Comparison of ENCODE assay signal across 29 cellular contexts in the genomic region with DNA sequence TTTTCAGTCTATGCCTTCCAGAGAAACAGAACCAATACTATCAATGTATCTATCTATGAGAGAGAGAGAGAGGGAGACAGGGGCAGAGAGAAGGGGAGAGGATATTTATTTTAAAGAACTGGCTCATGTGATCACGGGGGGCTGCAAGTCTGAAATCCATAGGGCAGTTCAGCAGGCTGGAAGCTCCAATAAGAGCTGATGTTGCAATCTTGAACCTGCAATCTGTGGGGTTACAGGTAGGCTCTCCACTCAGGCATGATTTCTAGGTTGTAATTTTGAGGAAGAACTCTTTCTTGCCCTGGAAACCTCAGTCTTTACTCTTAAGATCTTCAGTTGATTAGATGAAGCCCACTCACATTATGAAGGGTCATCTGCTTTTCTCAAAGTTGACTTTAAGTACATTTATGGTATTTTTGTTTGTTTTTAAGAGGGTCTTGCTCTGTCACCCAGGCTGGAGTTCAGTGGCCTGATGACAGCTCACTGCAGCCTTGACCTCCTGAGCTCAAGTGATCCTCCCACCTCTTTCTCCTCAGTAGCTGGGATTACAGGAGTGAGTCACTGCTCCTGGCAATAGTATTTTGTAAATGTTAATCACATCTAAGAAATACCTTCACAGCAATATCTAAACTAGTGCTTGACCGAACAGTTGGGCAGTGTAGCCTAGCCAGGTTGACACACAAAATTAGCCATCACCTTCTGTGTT.
DNase-seq lines count a peak whose midpoint lies in the region; ATAC-seq, FAIRE-seq and TF ChIP-seq lines count a peak whose summit lies in the region.
"Had no signal": no experiment of that assay in that cellular context is flagged by ENCODE, and none has a peak within 500 bp of the region (broad histone marks: within the 10 kb centered on the region; RNA-seq: fewer than 3 reads in every experiment).

No MANE protein-coding gene starts in this region.

- no peaks in the 10 kb centered on the region for H3K9me3 Mint-ChIP-seq in activated naive CD8-positive, alpha-beta T cell treated with anti-CD3 and anti-CD28 coated beads, Interleukin-2, amount 50 U/mL, for 24 hours
- H3K9me3 Mint-ChIP-seq in stimulated activated effector memory CD8-positive, alpha-beta T cell treated with anti-CD3 and anti-CD28 coated beads, Interleukin-12 subunit alpha, Interleukin-12 subunit beta, amount 100 ng/mL, for 72 hours: no peaks in the 10 kb centered on the region
- H3K9me3 Mint-ChIP-seq: stimulated activated memory B cell treated with anti-CD40 and anti-IgM and Interleukin-4, amounts not matched to agents 10 μg/mL and 1 μg/mL and 100 μg/mL, for 72 hours had no signal

- no peak overlapping the region for H2AFZ ChIP-seq in HepG2 (ENCODE audit: low read length)
- H2AFZ ChIP-seq: GM23338 had no signal

- CTCF ChIA-PET in HepG2 (lab: Yijun Ruan, JAX; ENCODE audit: low intra/inter-chr PET ratio, low total read pairs): no interaction called here

- H3K79me2 ChIP-seq in HepG2 (ENCODE audit: insufficient read depth, low read length): no peaks in the 10 kb centered on the region

- H4K20me1 ChIP-seq in HepG2 (ENCODE audit: insufficient read depth, low read length): no peaks in the 10 kb centered on the region

- H3K27me3 ChIP-seq in HepG2 (ENCODE audit: control insufficient read depth in 1 of 2, insufficient read depth in 2 of 2, low read length in 2 of 2): no peaks in the 10 kb centered on the region; a peak in 1 of 5 replicates
- H3K27me3 ChIP-seq in right lobe of liver: no peaks in the 10 kb centered on the region
- H3K27me3 ChIP-seq in sigmoid colon: no peaks in the 10 kb centered on the region
- H3K27me3 ChIP-seq: breast epithelium had no signal

- no peak overlapping the region for H3K9ac ChIP-seq in HepG2 (ENCODE audit: insufficient read depth, low read depth, low read length)

- no peak for TF ChIP-seq CTCF in HepG2 (CRISPR knock-in tag; IDR thresholded peaks at IDR 0.05)
- no peak for TF ChIP-seq CTCF in right lobe of liver (IDR thresholded peaks at IDR 0.05)
- no peak for TF ChIP-seq CTCF in fibroblast of villous mesenchyme (IDR thresholded peaks at IDR 0.05; ENCODE audit: insufficient read depth, low read depth, low read length)
- no peak for TF ChIP-seq CTCF in sigmoid colon (IDR thresholded peaks at IDR 0.05)
- no peak for TF ChIP-seq CTCF in coronary artery (IDR thresholded peaks at IDR 0.05)

- peaks cover 50% of the 10 kb centered on the region for H3K4me1 Mint-ChIP-seq in activated naive CD8-positive, alpha-beta T cell treated with anti-CD3 and anti-CD28 coated beads, Interleukin-2, amount 50 U/mL, for 24 hours
- H3K4me1 Mint-ChIP-seq in stimulated activated effector memory CD8-positive, alpha-beta T cell treated with anti-CD3 and anti-CD28 coated beads, Interleukin-12 subunit alpha, Interleukin-12 subunit beta, amount 100 ng/mL, for 72 hours: peaks cover 49% of the 10 kb centered on the region
- H3K4me1 Mint-ChIP-seq: stimulated activated memory B cell treated with anti-CD40 and anti-IgM and Interleukin-4, amounts not matched to agents 10 μg/mL and 1 μg/mL and 100 μg/mL, for 72 hours had no signal

- BruUV-seq in HepG2 (replicated peaks; lab: Mats Ljungman, UMichigan): no TSS peak

- no peak overlapping the region for H3K27ac ChIP-seq in HepG2 (ENCODE audit: extremely low read length, insufficient read depth, low read length)
- H3K27ac ChIP-seq in right lobe of liver: no peak overlapping the region
- H3K27ac ChIP-seq in sigmoid colon: no peak overlapping the region
- no peak overlapping the region for H3K27ac ChIP-seq in coronary artery
- H3K27ac ChIP-seq: breast epithelium, lower lobe of right lung, psoas muscle had no signal

- H3K4me3 ChIP-seq in HepG2 (replicated peaks in 1 of 3; ENCODE audit: insufficient read depth in 1 of 3, low read depth in 2 of 3, low read length in 3 of 3): no peak overlapping the region
- no peak overlapping the region for H3K4me3 ChIP-seq in right lobe of liver
- H3K4me3 ChIP-seq in fibroblast of villous mesenchyme (ENCODE audit: low read depth, low read length): no peak overlapping the region
- no peak overlapping the region for H3K4me3 ChIP-seq in sigmoid colon
- no peak overlapping the region for H3K4me3 ChIP-seq in coronary artery
- H3K4me3 ChIP-seq: breast epithelium, GM23338, lower lobe of right lung, psoas muscle had no signal

- H3K27me3 Mint-ChIP-seq in activated naive CD8-positive, alpha-beta T cell treated with anti-CD3 and anti-CD28 coated beads, Interleukin-2, amount 50 U/mL, for 24 hours: no peaks in the 10 kb centered on the region
- H3K27me3 Mint-ChIP-seq: stimulated activated memory B cell treated with anti-CD40 and anti-IgM and Interleukin-4, amounts not matched to agents 10 μg/mL and 1 μg/mL and 100 μg/mL, for 72 hours had no signal

- H3K4me3 Mint-ChIP-seq in activated naive CD8-positive, alpha-beta T cell treated with anti-CD3 and anti-CD28 coated beads, Interleukin-2, amount 50 U/mL, for 24 hours: no peak overlapping the region
- H3K4me3 Mint-ChIP-seq in stimulated activated effector memory CD8-positive, alpha-beta T cell treated with anti-CD3 and anti-CD28 coated beads, Interleukin-12 subunit alpha, Interleukin-12 subunit beta, amount 100 ng/mL, for 72 hours: no peak overlapping the region
- H3K4me3 Mint-ChIP-seq: GM23338; HFFc6; stimulated activated memory B cell treated with anti-CD40 and anti-IgM and Interleukin-4, amounts not matched to agents 10 μg/mL and 1 μg/mL and 100 μg/mL, for 72 hours had no signal

- in situ Hi-C loops in HepG2 (cut with HindIII; ENCODE audit: extremely low pct_ligation_motif_present, low pct_unique_long_range_greater_than_20kb): no loop called here

- no peak overlapping the region for H3K4me2 ChIP-seq in HepG2 (ENCODE audit: low read depth, low read length)
- H3K4me2 ChIP-seq: GM23338 had no signal

- no peak for TF ChIP-seq RAD21 in HepG2 (CRISPR knock-in tag; IDR thresholded peaks at IDR 0.05)

- TF ChIP-seq EP300 in HepG2 (IDR thresholded peaks at IDR 0.05; ENCODE audit: low read depth in 2 of 2, low read length in 2 of 2): no peak
- no peak for TF ChIP-seq EP300 in HepG2 (CRISPR knock-in tag; IDR thresholded peaks at IDR 0.05; ENCODE audit: borderline replicate concordance)
- TF ChIP-seq EP300 in sigmoid colon (IDR thresholded peaks at IDR 0.05): no peak

- no peaks in the 10 kb centered on the region for H3K9me3 ChIP-seq in HepG2 (ENCODE audit: low read length)
- H3K9me3 ChIP-seq in right lobe of liver: no peaks in the 10 kb centered on the region
- H3K9me3 ChIP-seq in sigmoid colon: no peaks in the 10 kb centered on the region
- H3K9me3 ChIP-seq: breast epithelium, lower lobe of right lung, psoas muscle had no signal

- DNase-seq in HepG2 (ENCODE audit: low spot score) (peak; percentile 30), right lobe of liver (no peak), fibroblast of villous mesenchyme (ENCODE audit: low read depth) (peak; percentile 10), sigmoid colon (no peak), SHP77 (lab: John Stamatoyannopoulos, UW) (no peak), coronary artery (ENCODE audit: low spot score) (no peak)
- DNase-seq in activated naive CD8-positive, alpha-beta T cell treated with anti-CD3 and anti-CD28 coated beads, Interleukin-2, amount 50 U/mL, for 24 hours: no peak
- peak in 1 of 2 donors; percentile 23 for DNase-seq in stimulated activated effector memory CD8-positive, alpha-beta T cell treated with anti-CD3 and anti-CD28 coated beads, Interleukin-12 subunit alpha, Interleukin-12 subunit beta, amount 100 ng/mL, for 72 hours (ENCODE audit: low spot score in 2 of 2)
- DNase-seq: activated CD4-positive, alpha-beta T cell treated with anti-CD3 and anti-CD28 coated beads for 48 hours; activated naive CD4-positive, alpha-beta T cell treated with Interleukin-2 at 50 U/mL for 16 hours; activated T-cell treated with anti-CD3 and anti-CD28 coated beads, Interleukin-2, amount 50 U/mL, for 1 hour; amygdala; CD4-positive, alpha-beta memory T cell; EL; foreskin fibroblast; HFFc6; islet precursor cell; lower lobe of right lung; naive thymus-derived CD8-positive, alpha-beta T cell; NCI-H1930; NCI-H524 treated with DMSO at 0.1 percent for 48 hours; occipital lobe; psoas muscle; substantia nigra had no signal

- H3K36me3 ChIP-seq in HepG2 (replicated peaks in 1 of 2; ENCODE audit: control insufficient read depth in 1 of 2, insufficient read depth in 2 of 2, low read length in 2 of 2) (no peaks in the 10 kb centered on the region), right lobe of liver (no peaks in the 10 kb centered on the region), sigmoid colon (no peaks in the 10 kb centered on the region)
- H3K36me3 ChIP-seq: breast epithelium, lower lobe of right lung had no signal

- intact Hi-C loops in HepG2 (cut with micrococcal nuclease; ENCODE audit: unreplicated experiment) (no loop called here), right lobe of liver (cut with DNase I) (no loop called here), sigmoid colon (cut with DNase I) (no loop called here)

- WGBS in HepG2 (ENCODE audit: low lambda C conversion rate): 4% methylated on average over 2 of the region's 2 CpGs
- WGBS in right lobe of liver (ENCODE audit: insufficient coverage, low coverage, low lambda C conversion rate, missing lambda C conversion rate): 23% methylated on average over 1 of the region's 2 CpGs
- WGBS in sigmoid colon, 2 donors: 87 to 93% methylated on average over 2 of the region's 2 CpGs

- FAIRE-seq in HepG2 (lab: Jason Lieb, UNC): no peak
- FAIRE-seq: endothelial cell of umbilical vein had no signal

- POLR2A ChIA-PET in HepG2 (lab: Yijun Ruan, JAX): no interaction called here

- ATAC-seq in HepG2 (peak; percentile 79), right lobe of liver (no peak)
- peak; percentile 33 for ATAC-seq in activated naive CD8-positive, alpha-beta T cell treated with anti-CD3 and anti-CD28 coated beads, Interleukin-2, amount 50 U/mL, for 24 hours
- no peak for ATAC-seq in stimulated activated effector memory CD8-positive, alpha-beta T cell treated with anti-CD3 and anti-CD28 coated beads, Interleukin-12 subunit alpha, Interleukin-12 subunit beta, amount 100 ng/mL, for 72 hours
- ATAC-seq: GM23338; lower lobe of right lung; naive thymus-derived CD8-positive, alpha-beta T cell; psoas muscle; Right ventricle myocardium inferior; stimulated activated memory B cell treated with anti-CD40 and anti-IgM and Interleukin-4, amounts not matched to agents 10 μg/mL and 1 μg/mL and 100 μg/mL, for 72 hours had no signal

- peaks cover 5% of the 10 kb centered on the region for H3K36me3 Mint-ChIP-seq in activated naive CD8-positive, alpha-beta T cell treated with anti-CD3 and anti-CD28 coated beads, Interleukin-2, amount 50 U/mL, for 24 hours (ENCODE audit: low read depth)
- peaks cover 5% of the 10 kb centered on the region for H3K36me3 Mint-ChIP-seq in stimulated activated effector memory CD8-positive, alpha-beta T cell treated with anti-CD3 and anti-CD28 coated beads, Interleukin-12 subunit alpha, Interleukin-12 subunit beta, amount 100 ng/mL, for 72 hours
- H3K36me3 Mint-ChIP-seq: naive thymus-derived CD8-positive, alpha-beta T cell; stimulated activated memory B cell treated with anti-CD40 and anti-IgM and Interleukin-4, amounts not matched to agents 10 μg/mL and 1 μg/mL and 100 μg/mL, for 72 hours had no signal

- TF ChIP-seq POLR2A in HepG2 (IDR thresholded peaks at IDR 0.05; ENCODE audit: insufficient read depth in 1 of 2, low read depth in 2 of 2, low read length in 2 of 2) (no peak), right lobe of liver (IDR thresholded peaks at IDR 0.05) (no peak), sigmoid colon (IDR thresholded peaks at IDR 0.05) (no peak)

- H3K4me1 ChIP-seq in HepG2 (ENCODE audit: insufficient read depth, low read length) (peaks cover 19% of the 10 kb centered on the region), right lobe of liver (no peaks in the 10 kb centered on the region), sigmoid colon (no peaks in the 10 kb centered on the region)
- H3K4me1 ChIP-seq: breast epithelium, lower lobe of right lung, psoas muscle had no signal

- H3K27ac Mint-ChIP-seq in activated naive CD8-positive, alpha-beta T cell treated with anti-CD3 and anti-CD28 coated beads, Interleukin-2, amount 50 U/mL, for 24 hours: no peak overlapping the region
- H3K27ac Mint-ChIP-seq in stimulated activated effector memory CD8-positive, alpha-beta T cell treated with anti-CD3 and anti-CD28 coated beads, Interleukin-12 subunit alpha, Interleukin-12 subunit beta, amount 100 ng/mL, for 72 hours: peak overlapping the region; percentile 4
- H3K27ac Mint-ChIP-seq: GM23338; HFFc6; stimulated activated memory B cell treated with anti-CD40 and anti-IgM and Interleukin-4, amounts not matched to agents 10 μg/mL and 1 μg/mL and 100 μg/mL, for 72 hours had no signal

Comparison
In these comparisons a context has a peak if more than half of its experiments do, and no peak if none do; other contexts are left out.
1. ATAC-seq: peak in HepG2 (single experiment) and activated naive CD8-positive, alpha-beta T cell treated with anti-CD3 and anti-CD28 coated beads, Interleukin-2, amount 50 U/mL, for 24 hours (single experiment); none in right lobe of liver (0 of 4) and stimulated activated effector memory CD8-positive, alpha-beta T cell treated with anti-CD3 and anti-CD28 coated beads, Interleukin-12 subunit alpha, Interleukin-12 subunit beta, amount 100 ng/mL, for 72 hours (single experiment).
2. DNase-seq: peak in HepG2 (single experiment) and fibroblast of villous mesenchyme (single experiment); none in right lobe of liver (0 of 3), activated naive CD8-positive, alpha-beta T cell treated with anti-CD3 and anti-CD28 coated beads, Interleukin-2, amount 50 U/mL, for 24 hours (single experiment), sigmoid colon (single experiment), SHP77 (0 of 2) and coronary artery (single experiment).